Comparison of ENCODE assay signal across 14 cellular contexts in the genomic region with DNA sequence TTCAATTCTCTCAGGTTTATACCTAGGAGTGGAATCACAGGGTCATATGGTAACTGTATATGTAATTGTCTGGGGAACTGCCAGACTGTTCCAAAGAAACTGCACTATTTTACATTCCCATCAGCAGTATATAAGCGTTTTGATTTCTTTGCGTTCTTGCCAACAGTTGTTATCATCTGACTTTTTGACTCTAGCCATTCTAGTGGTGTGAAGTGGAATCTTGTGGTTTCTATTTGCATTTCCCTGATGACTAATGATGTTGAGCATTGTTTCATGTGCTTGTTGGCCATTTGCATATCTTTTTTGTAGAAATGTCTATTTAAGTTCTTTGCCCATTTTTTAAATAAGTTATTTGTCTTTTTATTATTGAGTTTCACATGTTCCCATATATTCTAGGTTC. TPM values are rescaled to one million over a fixed set of nuclear protein-coding genes. Genes with fewer than 3 reads are reported as not detected.
DNase-seq lines count a peak whose midpoint lies in the region; ATAC-seq and TF ChIP-seq lines count a peak whose summit lies in the region.
"Had no signal": no experiment of that assay in that cellular context is flagged by ENCODE, and none has a peak within 500 bp of the region (broad histone marks: within the 10 kb centered on the region; RNA-seq: fewer than 3 reads in every experiment).

No MANE protein-coding gene starts in this region.

- no peak overlapping the region for H3K4me2 ChIP-seq in SK-N-SH

- peaks cover 5% of the 10 kb centered on the region for H3K4me1 Mint-ChIP-seq in activated naive CD4-positive, alpha-beta T cell treated with anti-CD3 and anti-CD28 coated beads, Interleukin-2, amount 10 ng/mL, durations not matched to agents 7 days and 5 days
- H3K4me1 Mint-ChIP-seq in chondrocyte (ENCODE audit: low read depth), result peaks cover 4% of the 10 kb centered on the region

- no peak overlapping the region; a peak in 1 of 4 replicates for H3K27ac ChIP-seq in SK-N-SH (ENCODE audit: low read depth in 2 of 2, low read length in 1 of 2)
- H3K27ac ChIP-seq: SJSA1 had no signal

- POLR2A ChIA-PET in SK-N-SH (lab: Yijun Ruan, JAX), result interaction anchor here (1.1 kb wide), 1 partner anchor 20 kb away, joined by 3 read pairs; a partner anchor contains a TSS

- no peaks in the 10 kb centered on the region for H3K27me3 Mint-ChIP-seq in activated naive CD4-positive, alpha-beta T cell treated with anti-CD3 and anti-CD28 coated beads, Interleukin-2, amount 10 ng/mL, durations not matched to agents 7 days and 5 days
- no peaks in the 10 kb centered on the region for H3K27me3 Mint-ChIP-seq in chondrocyte (ENCODE audit: low read depth)

- no peak overlapping the region for H3K4me3 Mint-ChIP-seq in activated naive CD4-positive, alpha-beta T cell treated with anti-CD3 and anti-CD28 coated beads, Interleukin-2, amount 10 ng/mL, durations not matched to agents 7 days and 5 days
- H3K4me3 Mint-ChIP-seq in chondrocyte (ENCODE audit: unreplicated experiment), result no peak overlapping the region

- TF ChIP-seq CTCF in SK-N-SH (IDR thresholded peaks at IDR 0.05), result no peak
- no peak for TF ChIP-seq CTCF in fibroblast of pulmonary artery (IDR thresholded peaks at IDR 0.05; ENCODE audit: low read length, missing control alignments)
- TF ChIP-seq CTCF in chondrocyte (IDR thresholded peaks at IDR 0.05), result no peak

- peak; percentile 54 to 81 for ATAC-seq in activated naive CD4-positive, alpha-beta T cell treated with anti-CD3 and anti-CD28 coated beads, Interleukin-2, amount 50 U/mL, for 72 hours
- no peak for ATAC-seq in GM21619 (IDR thresholded peaks at IDR 0.05; ENCODE audit: unreplicated experiment)

- peaks cover 12 to 22% of the 10 kb centered on the region in 2 experiments for H3K36me3 ChIP-seq in SK-N-SH (replicated peaks in 1 of 2; ENCODE audit: control insufficient read depth in 1 of 2, insufficient read depth in 2 of 2, low read length in 1 of 2)
- H3K36me3 ChIP-seq: SJSA1 had no signal

- H3K4me1 ChIP-seq in SK-N-SH (ENCODE audit: control insufficient read depth in 1 of 2, insufficient read depth in 2 of 2, low read depth in 1 of 2, low read length in 1 of 2), result no peaks in the 10 kb centered on the region
- H3K4me1 ChIP-seq: SJSA1 had no signal

- no peak overlapping the region for H3K4me3 ChIP-seq in SK-N-SH (ENCODE audit: low read depth in 2 of 2, low read length in 1 of 2)
- H3K4me3 ChIP-seq in fibroblast of pulmonary artery (replicated peaks; ENCODE audit: low read depth, low read length), result no peak overlapping the region
- H3K4me3 ChIP-seq: SJSA1 had no signal

- H3F3A ChIP-seq in SK-N-SH (replicated peaks; ENCODE audit: insufficient read depth), result peaks cover 9% of the 10 kb centered on the region

- peaks cover 0 to 4% of the 10 kb centered on the region in 2 donors for H3K9me3 Mint-ChIP-seq in activated naive CD4-positive, alpha-beta T cell treated with anti-CD3 and anti-CD28 coated beads, Interleukin-2, amount 50 U/mL, for 72 hours
- no peaks in the 10 kb centered on the region for H3K9me3 Mint-ChIP-seq in activated naive CD4-positive, alpha-beta T cell treated with anti-CD3 and anti-CD28 coated beads, Interleukin-2, amount 10 ng/mL, durations not matched to agents 7 days and 5 days
- H3K9me3 Mint-ChIP-seq in chondrocyte (ENCODE audit: low read depth), result no peaks in the 10 kb centered on the region

- H3K27me3 ChIP-seq in SK-N-SH (ENCODE audit: insufficient read depth), result no peaks in the 10 kb centered on the region
- H3K27me3 ChIP-seq: SJSA1 had no signal

- no peak for DNase-seq in activated naive CD4-positive, alpha-beta T cell treated with anti-CD3 and anti-CD28 coated beads, Interleukin-2, amount 50 U/mL, for 72 hours (ENCODE audit: low spot score in 2 of 2)
- DNase-seq in activated naive CD4-positive, alpha-beta T cell treated with anti-CD3 and anti-CD28 coated beads, Interleukin-2, amount 10 ng/mL, durations not matched to agents 7 days and 5 days, result no peak
- no peak for DNase-seq in SK-N-SH
- DNase-seq in fibroblast of pulmonary artery (ENCODE audit: low read depth), result peak; percentile 81
- peak; percentile 5 for DNase-seq in stromal cell of bone marrow (ENCODE audit: low read depth)
- no peak for DNase-seq in stimulated activated CD4-positive, alpha-beta T cell treated with anti-CD3 and anti-CD28 coated beads, Interleukin-4, amount 100 ng/mL, for 1 hour
- no peak for DNase-seq in chondrocyte (ENCODE audit: low spot score)
- DNase-seq: activated CD4-positive, alpha-beta T cell treated with anti-CD3 and anti-CD28 coated beads for 1 hour; activated naive CD4-positive, alpha-beta T cell; Kasumi-1; NCI-H446; stimulated activated naive CD4-positive, alpha-beta T cell treated with Interleukin-2 at 50 U/mL for 16 hours had no signal

- no peak for TF ChIP-seq EP300 in SK-N-SH (IDR thresholded peaks at IDR 0.05; ENCODE audit: borderline replicate concordance in 1 of 2, low read depth in 1 of 2, low read length in 1 of 2)

- H3K79me2 ChIP-seq in SK-N-SH (ENCODE audit: insufficient read depth), result no peaks in the 10 kb centered on the region

- TF ChIP-seq RAD21 in SK-N-SH (IDR thresholded peaks at IDR 0.05; ENCODE audit: low read length), result no peak

- no peak overlapping the region for H2AFZ ChIP-seq in SK-N-SH (ENCODE audit: low read depth)

- H4K20me1 ChIP-seq in SK-N-SH (ENCODE audit: insufficient read depth), result no peaks in the 10 kb centered on the region

- CTCF ChIA-PET in activated naive CD4-positive, alpha-beta T cell treated with anti-CD3 and anti-CD28 coated beads, Interleukin-2, amount 10 ng/mL, durations not matched to agents 7 days and 5 days (lab: Charles Lee), result no interaction called here
- CTCF ChIA-PET in SK-N-SH (lab: Yijun Ruan, JAX), result no interaction called here

- H3K36me3 Mint-ChIP-seq in activated naive CD4-positive, alpha-beta T cell treated with anti-CD3 and anti-CD28 coated beads, Interleukin-2, amount 50 U/mL, for 72 hours, result peaks cover 5% of the 10 kb centered on the region in 2 donors
- H3K36me3 Mint-ChIP-seq in activated naive CD4-positive, alpha-beta T cell treated with anti-CD3 and anti-CD28 coated beads, Interleukin-2, amount 10 ng/mL, durations not matched to agents 7 days and 5 days, result no peaks in the 10 kb centered on the region
- peaks cover 8% of the 10 kb centered on the region for H3K36me3 Mint-ChIP-seq in chondrocyte (ENCODE audit: low read depth)

- H3K27ac Mint-ChIP-seq in activated naive CD4-positive, alpha-beta T cell treated with anti-CD3 and anti-CD28 coated beads, Interleukin-2, amount 50 U/mL, for 72 hours, result no peak overlapping the region
- no peak overlapping the region for H3K27ac Mint-ChIP-seq in activated naive CD4-positive, alpha-beta T cell treated with anti-CD3 and anti-CD28 coated beads, Interleukin-2, amount 10 ng/mL, durations not matched to agents 7 days and 5 days
- H3K27ac Mint-ChIP-seq in chondrocyte (ENCODE audit: unreplicated experiment), result no peak overlapping the region

- peaks cover 7% of the 10 kb centered on the region for H3K9me3 ChIP-seq in SK-N-SH
- H3K9me3 ChIP-seq: SJSA1 had no signal

- 69% methylated on average over 2 of the region's 2 CpGs for WGBS in SK-N-SH (ENCODE audit: low lambda C conversion rate)

- no peaks in the 10 kb centered on the region for H3K9me2 ChIP-seq in SK-N-SH

- H3K9ac ChIP-seq in SK-N-SH, result no peak overlapping the region

TF ChIP-seq in SK-N-SH, 30 proteins besides CTCF, POLR2A, EP300 and RAD21:
- TF ChIP-seq MXI1 (IDR thresholded peaks at IDR 0.05; ENCODE audit: low read depth, low read length) (no peak), TCF12 (IDR thresholded peaks at IDR 0.05) (peak; percentile 33; the same call in 1 of the 2 replicates), FOSL2 (IDR thresholded peaks at IDR 0.05; ENCODE audit: borderline replicate concordance, low read depth) (peak; percentile 7; the same call in 1 of the 2 replicates), POLR2AphosphoS5 (IDR thresholded peaks at IDR 0.05; ENCODE audit: low read depth, low read length) (no peak), NFIC (IDR thresholded peaks at IDR 0.05; ENCODE audit: borderline replicate concordance) (peak; percentile 18; the same call in 1 of the 2 replicates), YY1 (IDR thresholded peaks at IDR 0.05; ENCODE audit: low read depth) (no peak)

RNA-seq across cellular contexts. Expression of gene ZC3HAV1, which starts 44.3 kb away (rescaled TPM):
- 100 to 1,000 TPM in 1 of 2 donors, 10 to 100 TPM in 1; 97.8 to 167 TPM for total RNA-seq in activated naive CD4-positive, alpha-beta T cell treated with anti-CD3 and anti-CD28 coated beads, Interleukin-2, amount 50 U/mL, for 72 hours
- polyA plus RNA-seq in SK-N-SH (2012; rRNA removed), result 11.2 and 12.4 TPM in 2 replicates
- 13.3 and 13.5 TPM in 2 replicates for polyA plus RNA-seq in SK-N-SH (2012; cell fraction: cytosol; rRNA removed)
- 7.1 and 12.6 TPM in 2 replicates for polyA plus RNA-seq in SK-N-SH (2012; cell fraction: nucleus; rRNA removed)
- 33.8 to 38.3 TPM (median 34.1 TPM) in 3 replicates for total RNA-seq in chondrocyte

Comparison
In these comparisons a context has a peak if more than half of its experiments do, and no peak if none do; other contexts are left out.
1. DNase-seq: peak in fibroblast of pulmonary artery (single experiment) and stromal cell of bone marrow (single experiment); none in activated naive CD4-positive, alpha-beta T cell treated with anti-CD3 and anti-CD28 coated beads, Interleukin-2, amount 50 U/mL, for 72 hours (0 of 2), activated naive CD4-positive, alpha-beta T cell treated with anti-CD3 and anti-CD28 coated beads, Interleukin-2, amount 10 ng/mL, durations not matched to agents 7 days and 5 days (single experiment), SK-N-SH (single experiment), stimulated activated CD4-positive, alpha-beta T cell treated with anti-CD3 and anti-CD28 coated beads, Interleukin-4, amount 100 ng/mL, for 1 hour (single experiment) and chondrocyte (single experiment).